13 cellular contexts compared by ENCODE assay signal in the genomic region with DNA sequence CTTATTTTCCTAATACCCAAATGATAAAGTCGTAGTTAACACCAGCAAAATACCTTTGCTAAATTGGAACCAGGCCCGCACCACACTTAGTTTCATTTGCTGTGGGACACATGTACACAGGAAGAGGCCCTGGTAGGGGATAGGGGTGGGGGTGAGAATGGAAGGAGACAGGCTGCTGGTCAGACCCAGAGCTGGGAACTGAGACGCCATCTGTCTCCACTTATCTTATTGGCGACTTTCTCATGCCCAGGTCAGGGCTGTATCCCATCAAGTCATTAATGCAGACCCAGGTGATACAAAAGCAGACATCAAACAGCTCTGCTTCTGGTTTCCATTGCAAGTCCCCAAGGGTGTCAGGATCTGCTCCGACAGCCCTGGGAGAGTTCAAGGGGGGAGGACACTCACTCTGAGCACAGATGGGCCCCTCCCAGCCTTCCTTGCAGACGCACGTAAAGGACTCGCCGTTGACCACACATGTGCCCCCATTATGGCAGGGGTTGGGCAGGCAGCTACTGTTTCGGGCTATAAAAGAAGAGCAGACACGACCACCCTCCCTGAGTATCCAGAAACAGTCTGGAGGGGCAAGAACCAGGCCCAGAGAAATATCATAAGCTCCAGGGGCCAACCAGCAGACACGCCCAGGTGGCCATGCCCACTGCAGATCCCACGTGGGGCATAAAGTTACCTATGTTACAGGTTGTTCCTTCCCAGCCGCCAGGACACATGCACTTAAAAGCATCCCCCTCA. TPM values are rescaled to one million over a fixed set of nuclear protein-coding genes. Genes with fewer than 3 reads are reported as not detected.
DNase-seq lines count a peak whose midpoint lies in the region; ATAC-seq, FAIRE-seq and TF ChIP-seq lines count a peak whose summit lies in the region.
"Had no signal": no experiment of that assay in that cellular context is flagged by ENCODE, and none has a peak within 500 bp of the region (broad histone marks: within the 10 kb centered on the region; RNA-seq: fewer than 3 reads in every experiment).

No MANE protein-coding gene starts in this region.

- H4K91ac ChIP-seq in H1 (replicated peaks; ENCODE audit: insufficient read length, low read length) = no peak overlapping the region

- no peaks in the 10 kb centered on the region for H3K79me2 ChIP-seq in H1 (ENCODE audit: control insufficient read depth in 1 of 2, insufficient read depth in 2 of 2, low read length in 2 of 2)

- no peak overlapping the region for H3K4me3 ChIP-seq in BLaER1 treated with 17β-estradiol and CSF1 and Interleukin-3, amounts not matched to agents 10 nM and 100 nM
- no peak overlapping the region for H3K4me3 ChIP-seq in H1 (ENCODE audit: extremely low read depth in 1 of 4, insufficient read depth in 2 of 4, low read depth in 3 of 4, low read length in 4 of 4)
- H3K4me3 ChIP-seq: dorsolateral prefrontal cortex, heart right ventricle, lung had no signal

- no peak overlapping the region for H3K23ac ChIP-seq in H1 (ENCODE audit: insufficient read length)

- peak overlapping the region; percentile 7; the same call in 1 of the 2 replicates for H4K8ac ChIP-seq in H1 (ENCODE audit: extremely low read depth, insufficient read depth, low read length)

- 93% methylated on average over 14 of the region's 14 CpGs; no CpG with 5 or more reads in 1 of the 2 experiments for WGBS in H1 (ENCODE audit: extremely low coverage in 1 of 2, insufficient coverage in 1 of 2, insufficient read length in 1 of 2, insufficient replicate concordance in 2 of 2, low coverage in 1 of 2, low lambda C conversion rate in 2 of 2, missing lambda C conversion rate in 1 of 2), 2 experiments

- peaks cover 0 to 12% (median 5%) of the 10 kb centered on the region in 11 experiments; a peak in 8 of 22 replicates for H3K27me3 ChIP-seq in BLaER1 treated with 17β-estradiol and CSF1 and Interleukin-3, amounts not matched to agents 10 nM and 100 nM
- H3K27me3 ChIP-seq in H1 (replicated peaks in 1 of 4; ENCODE audit: control insufficient read depth in 3 of 4, extremely low read depth in 1 of 4, insufficient read depth in 3 of 4, low read length in 3 of 4) = no peaks in the 10 kb centered on the region
- H3K27me3 ChIP-seq: dorsolateral prefrontal cortex, heart right ventricle had no signal

- H3K79me1 ChIP-seq in H1 (ENCODE audit: low read depth, low read length) = no peaks in the 10 kb centered on the region

- ATAC-seq in GM19397 (IDR thresholded peaks at IDR 0.05; ENCODE audit: unreplicated experiment) (peak; percentile 54), HG03342 (IDR thresholded peaks at IDR 0.05; ENCODE audit: unreplicated experiment) (peak; percentile 51)
- ATAC-seq: heart right ventricle had no signal

- no peak for FAIRE-seq in H1 (lab: Jason Lieb, UNC)

- peaks cover 0 to 98% (median 56%) of the 10 kb centered on the region in 11 experiments; a peak in 20 of 22 replicates for H3K36me3 ChIP-seq in BLaER1 treated with 17β-estradiol and CSF1 and Interleukin-3, amounts not matched to agents 10 nM and 100 nM
- peaks cover 41 to 100% (median 90%) of the 10 kb centered on the region in 4 experiments for H3K36me3 ChIP-seq in H1 (ENCODE audit: control insufficient read depth in 2 of 4, insufficient read depth in 4 of 4, low read length in 3 of 4)

- H3K18ac ChIP-seq in H1 (ENCODE audit: extremely low read depth, low read length) = no peak overlapping the region

- H2BK120ac ChIP-seq in H1 (replicated peaks; ENCODE audit: low read depth, low read length) = no peak overlapping the region

- H3K9ac ChIP-seq in BLaER1 treated with 17β-estradiol and CSF1 and Interleukin-3, amounts not matched to agents 10 nM and 100 nM = no peak overlapping the region
- no peak overlapping the region for H3K9ac ChIP-seq in H1 (replicated peaks in 1 of 4; ENCODE audit: extremely low read depth in 1 of 4, low read depth in 3 of 4, low read length in 3 of 4)

- no peak overlapping the region for H3K56ac ChIP-seq in H1 (replicated peaks; ENCODE audit: insufficient read length, low read depth, low read length)

- POLR2A ChIA-PET in H1 (lab: Charles Lee; ENCODE audit: partially characterized antibody) = no interaction called here

- H3K9me3 ChIP-seq in BLaER1 treated with 17β-estradiol and CSF1 and Interleukin-3, amounts not matched to agents 10 nM and 100 nM (replicated peaks in 1 of 11) = no peaks in the 10 kb centered on the region
- H3K9me3 ChIP-seq in H1 (ENCODE audit: insufficient read depth in 2 of 2, low read depth in 1 of 2, low read length in 1 of 2) = no peaks in the 10 kb centered on the region
- H3K9me3 ChIP-seq: heart right ventricle had no signal

- no peak for DNase-seq in H1 (ENCODE audit: low read depth in 1 of 2, low spot score in 2 of 2)
- DNase-seq in mucosa of gallbladder (ENCODE audit: low spot score) = no peak
- DNase-seq in NCI-H526 treated with DMSO at 0.1 percent for 48 hours (lab: John Stamatoyannopoulos, UW) = no peak
- no peak for DNase-seq in mesenteric fat pad (ENCODE audit: low spot score)
- no peak for DNase-seq in GDM1 (lab: John Stamatoyannopoulos, UW)
- DNase-seq: activated naive CD4-positive, alpha-beta T cell treated with anti-CD3 and anti-CD28 coated beads, Interleukin-2, amount 50 U/mL, for 16 hours; dorsolateral prefrontal cortex; heart right ventricle had no signal

- no peak for TF ChIP-seq RAD21 in H1 (IDR thresholded peaks at IDR 0.05 in 1 of 2, conservative IDR thresholded peaks at IDR 0.05 in 1 of 2; ENCODE audit: low read depth in 2 of 2, low read length in 2 of 2)

- peaks cover 0 to 45% (median 37%) of the 10 kb centered on the region in 10 experiments; a peak in 16 of 20 replicates for H3K4me1 ChIP-seq in BLaER1 treated with 17β-estradiol and CSF1 and Interleukin-3, amounts not matched to agents 10 nM and 100 nM
- peaks cover 4 to 13% (median 5%) of the 10 kb centered on the region in 4 experiments; a peak in 5 of 7 replicates for H3K4me1 ChIP-seq in H1 (replicated peaks in 1 of 4; ENCODE audit: control insufficient read depth in 3 of 4, insufficient read depth in 4 of 4, low read length in 3 of 4)

- H3K23me2 ChIP-seq in H1 (ENCODE audit: low read depth, low read length) = no peaks in the 10 kb centered on the region

- H3K27ac ChIP-seq in BLaER1 treated with 17β-estradiol and CSF1 and Interleukin-3, amounts not matched to agents 10 nM and 100 nM = no peak overlapping the region
- no peak overlapping the region for H3K27ac ChIP-seq in H1 (ENCODE audit: low read depth, low read length)

- no peak overlapping the region for H2AK5ac ChIP-seq in H1 (ENCODE audit: low read depth, low read length)

- no peak for TF ChIP-seq POLR2A in H1 (IDR thresholded peaks at IDR 0.05; ENCODE audit: control extremely low read depth in 1 of 2, low read depth in 2 of 2, low read length in 2 of 2)

- TF ChIP-seq EP300 in H1 (IDR thresholded peaks at IDR 0.05; ENCODE audit: borderline replicate concordance in 1 of 2, low read depth in 2 of 2, low read length in 2 of 2) = no peak

- no peak overlapping the region for H2BK12ac ChIP-seq in H1 (ENCODE audit: low read depth, low read length)

- CTCF ChIA-PET in H1 (lab: Charles Lee; ENCODE audit: partially characterized antibody) = interaction anchor here (0.5 to 1.1 kb wide), 2 partner anchors 27 to 44 kb away, joined by 3 read pairs; no protein-coding TSS in a partner anchor

- H2BK15ac ChIP-seq in H1 (ENCODE audit: low read length) = no peak overlapping the region

- H3K14ac ChIP-seq in H1 (ENCODE audit: insufficient read length) = no peak overlapping the region

- H4K5ac ChIP-seq in H1 (ENCODE audit: insufficient read length, low read depth, low read length) = no peak overlapping the region

- peak overlapping the region in 8 of 11 experiments; percentile 9 to 66 (median 59); a peak in 13 of 22 replicates for H3K4me2 ChIP-seq in BLaER1 treated with 17β-estradiol and CSF1 and Interleukin-3, amounts not matched to agents 10 nM and 100 nM
- no peak overlapping the region for H3K4me2 ChIP-seq in H1 (ENCODE audit: insufficient read depth in 1 of 2, low read depth in 2 of 2, low read length in 2 of 2)

- no peak overlapping the region for H2BK20ac ChIP-seq in H1 (ENCODE audit: low read length)

- peaks cover 0 to 37% (median 0%) of the 10 kb centered on the region in 11 experiments; a peak in 4 of 22 replicates for H4K20me1 ChIP-seq in BLaER1 treated with 17β-estradiol and CSF1 and Interleukin-3, amounts not matched to agents 10 nM and 100 nM
- H4K20me1 ChIP-seq in H1 (replicated peaks in 1 of 2; ENCODE audit: control insufficient read depth in 1 of 2, insufficient read depth in 2 of 2, low read length in 2 of 2) = peaks cover 1 to 14% of the 10 kb centered on the region in 2 experiments

- H2AFZ ChIP-seq in H1 (ENCODE audit: low read length) = no peak overlapping the region

- H2BK5ac ChIP-seq in H1 (ENCODE audit: low read depth, low read length) = no peak overlapping the region

- TF ChIP-seq CTCF in H1 (IDR thresholded peaks at IDR 0.05; ENCODE audit: control extremely low read depth in 1 of 3, insufficient read depth in 1 of 3, low read depth in 1 of 3, low read length in 3 of 3) = no peak

- H3K4ac ChIP-seq in H1 (replicated peaks; ENCODE audit: insufficient read length, low read depth, low read length) = no peak overlapping the region

TF ChIP-seq in H1, 55 proteins besides CTCF, POLR2A, EP300 and RAD21:
- no peak for TF ChIP-seq ASH2L (IDR thresholded peaks at IDR 0.05; ENCODE audit: low read length)

RNA-seq across cellular contexts. Expression of gene JAG1, which starts 29.2 kb away (rescaled TPM):
- total RNA-seq in H1 (2021; fragmentation: NEBNext Ultra II Directional; extraction: Animal tissue kit (Norgen Biotek cat#: 25700)) = 27.3 and 29.1 TPM in 2 replicates
- polyA plus RNA-seq in H1 (2011; rRNA removed) = 13.5 and 19.7 TPM in 2 replicates
- polyA plus RNA-seq in H1 (2011; cell fraction: cytosol; rRNA removed) = 18.4 TPM
- 65.7 TPM for polyA plus RNA-seq in H1 (2011; cell fraction: nucleus; rRNA removed)
- 19.6 to 22.8 TPM (median 21.2 TPM) in 4 replicates for polyA plus RNA-seq in H1 (2012, experiment 1 of 2)
- 6.3 TPM for polyA plus RNA-seq in H1 (2012, experiment 2 of 2)
- 18.1 TPM for polyA plus RNA-seq in H1 (2013, experiment 1 of 2)
- polyA plus RNA-seq in H1 (2013, experiment 2 of 2) = 15.5 TPM
- polyA minus RNA-seq in H1 (2011; rRNA and poly(A)+ RNA removed) = 83.6 and 86.3 TPM in 2 replicates
- polyA minus RNA-seq in H1 (2011; cell fraction: cytosol; rRNA and poly(A)+ RNA removed) = 65.6 TPM
- 76.8 TPM for polyA minus RNA-seq in H1 (2011; cell fraction: nucleus; rRNA and poly(A)+ RNA removed)
- total RNA-seq in mucosa of gallbladder (36.8 TPM), mesenteric fat pad (96.7 TPM)
- total RNA-seq: G401 had no signal

Comparison
In these comparisons a context has a peak if more than half of its experiments do, and no peak if none do; other contexts are left out.
1. H3K4me2 ChIP-seq: peak in BLaER1 treated with 17β-estradiol and CSF1 and Interleukin-3, amounts not matched to agents 10 nM and 100 nM (8 of 11); none in H1 (0 of 2).